ENCODE assay signal across 8 cellular contexts in the genomic region with DNA sequence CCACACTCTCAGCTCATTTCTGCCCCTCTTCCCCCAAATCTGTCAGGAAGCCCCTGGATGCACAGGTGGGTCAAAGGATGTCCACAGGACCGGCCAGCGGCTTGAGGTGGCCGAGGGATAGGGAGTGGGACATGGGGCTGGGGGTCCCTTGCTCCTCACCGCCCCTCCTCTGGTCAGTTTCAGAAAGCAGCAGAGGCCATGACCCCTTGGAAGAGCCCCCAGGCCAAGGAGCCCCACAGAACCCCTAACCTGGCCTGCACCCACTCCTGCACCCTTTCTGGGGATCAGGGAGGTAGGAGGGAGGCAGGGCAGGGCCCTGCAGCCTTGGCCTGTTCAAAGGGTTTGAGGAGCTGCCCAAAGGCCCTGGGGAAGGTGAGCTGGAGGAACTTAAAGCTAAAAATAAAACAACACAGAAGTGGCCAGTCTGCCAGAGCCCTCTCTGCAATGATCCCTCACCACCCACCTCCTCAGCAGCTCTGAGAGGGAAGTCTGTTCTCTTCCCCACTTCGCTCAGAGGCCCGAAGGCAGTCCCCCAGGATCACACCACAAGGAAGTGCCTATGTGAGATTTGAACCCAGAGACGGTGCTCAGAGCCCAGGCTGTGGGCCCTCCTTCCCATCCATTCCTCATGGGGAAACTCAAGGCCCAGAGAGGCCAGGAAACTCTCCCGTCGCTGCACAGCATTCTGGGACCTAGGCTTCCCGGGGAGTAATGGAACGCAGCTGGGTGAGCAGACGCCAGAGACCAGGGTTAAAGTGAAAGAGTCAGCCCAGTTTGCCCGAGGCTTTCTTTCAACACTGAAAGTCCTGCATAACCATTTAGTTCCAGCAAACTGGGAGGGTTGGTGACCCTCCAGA. TPM values are rescaled to one million over a fixed set of nuclear protein-coding genes. Genes with fewer than 3 reads are reported as not detected.
DNase-seq lines count a peak whose midpoint lies in the region; ATAC-seq and TF ChIP-seq lines count a peak whose summit lies in the region.

No MANE protein-coding gene starts in this region.

- H3K27me3 Mint-ChIP-seq in activated B cell treated with CpG ODN at 0.5 μM for 24 hours: no peaks in the 10 kb centered on the region

- TF ChIP-seq CTCF in activated B cell treated with CpG ODN at 0.5 μM for 24 hours (IDR thresholded peaks at IDR 0.05): no peak
- TF ChIP-seq CTCF in fibroblast of villous mesenchyme (IDR thresholded peaks at IDR 0.05; ENCODE audit: insufficient read depth, low read depth, low read length): no peak
- no peak for TF ChIP-seq CTCF in GM10248 (IDR thresholded peaks at IDR 0.05; ENCODE audit: control extremely low read depth, extremely low read depth, low read depth, missing control alignments)

- peaks cover 9% of the 10 kb centered on the region for H3K36me3 Mint-ChIP-seq in activated B cell treated with CpG ODN at 0.5 μM for 24 hours (ENCODE audit: low read depth)

- H3K4me1 Mint-ChIP-seq in activated B cell treated with CpG ODN at 0.5 μM for 24 hours: peaks cover 36% of the 10 kb centered on the region

- DNase-seq in GM03348 (ENCODE audit: low spot score) (peak; percentile 68), activated B cell treated with CpG ODN at 0.5 μM for 24 hours (no peak), fibroblast of villous mesenchyme (ENCODE audit: low read depth) (peak; percentile 59), skeletal muscle cell (ENCODE audit: low read depth) (no peak), occipital lobe (lab: John Stamatoyannopoulos, UW) (no peak), NCI-H2107 (lab: John Stamatoyannopoulos, UW) (no peak), GM10248 (ENCODE audit: extremely low spot score) (no peak)

- H3K9me3 Mint-ChIP-seq in activated B cell treated with CpG ODN at 0.5 μM for 24 hours: peaks cover 9% of the 10 kb centered on the region

- H3K27ac Mint-ChIP-seq in activated B cell treated with CpG ODN at 0.5 μM for 24 hours: peak overlapping the region; percentile 41

- POLR2A ChIA-PET in activated B cell treated with CpG ODN at 0.5 μM for 24 hours (lab: Charles Lee): interaction anchor here (0.5 to 2.8 kb wide), 7 partner anchors 8 to 119 kb away, joined by 3 to 9 read pairs (median 3); partner anchors contain the start of genes CDK9 and TOR2A
- POLR2A ChIA-PET in GM10248 (lab: Yijun Ruan, JAX): interaction anchor here (1.2 kb wide), 1 partner anchor 50 kb away, joined by 3 read pairs; no protein-coding TSS in a partner anchor

- H3K4me3 ChIP-seq in fibroblast of villous mesenchyme (ENCODE audit: low read depth, low read length) (peak overlapping the region; percentile 75), skeletal muscle cell (ENCODE audit: low read depth, low read length) (peak overlapping the region; percentile 73)

- CTCF ChIA-PET in activated B cell treated with CpG ODN at 0.5 μM for 24 hours (lab: Charles Lee) (interaction anchor here (1.3 to 1.4 kb wide), 2 partner anchors 16 to 67 kb away, joined by 3 to 10 read pairs; no protein-coding TSS in a partner anchor), GM10248 (lab: Yijun Ruan, JAX) (interaction anchor here (1.1 to 3.1 kb wide), 11 partner anchors 9 to 119 kb away, joined by 3 to 18 read pairs (median 4); partner anchors contain the start of genes CDK9, ST6GALNAC4 and TOR2A)

- peak overlapping the region; percentile 82 for H3K4me3 Mint-ChIP-seq in activated B cell treated with CpG ODN at 0.5 μM for 24 hours

- intact Hi-C loops in activated B cell treated with CpG ODN at 0.5 μM for 24 hours (cut with micrococcal nuclease): no loop called here

- ATAC-seq in activated B cell treated with CpG ODN at 0.5 μM for 24 hours (ENCODE audit: low read depth) (peak; percentile 35), HG03135 (IDR thresholded peaks at IDR 0.05; ENCODE audit: unreplicated experiment) (no peak)

RNA-seq across cellular contexts. Expression of gene ENG, which starts 0.9 kb away (rescaled TPM):
- 4.8 and 6.1 TPM in 2 replicates for total RNA-seq in activated B cell treated with CpG ODN at 0.5 μM for 24 hours
- total RNA-seq in fibroblast of villous mesenchyme: 25.8 and 30.7 TPM in 2 replicates
- total RNA-seq in occipital lobe: 0.16 TPM

RNA-seq across cellular contexts. Expression of gene AK1, which starts 23.9 kb away (rescaled TPM):
- total RNA-seq in activated B cell treated with CpG ODN at 0.5 μM for 24 hours (6.9 and 8.1 TPM in 2 replicates), fibroblast of villous mesenchyme (37.1 and 43.8 TPM in 2 replicates), occipital lobe (28.4 TPM)

RNA-seq across cellular contexts. Expression of gene ST6GALNAC6, which starts 45.9 kb away (rescaled TPM):
- total RNA-seq in activated B cell treated with CpG ODN at 0.5 μM for 24 hours (39.9 and 47.5 TPM in 2 replicates), fibroblast of villous mesenchyme (39.9 and 44.0 TPM in 2 replicates), occipital lobe (31.8 TPM)

RNA-seq across cellular contexts. Expression of gene FPGS, which starts 50.9 kb away (rescaled TPM):
- 105 and 135 TPM in 2 replicates for total RNA-seq in activated B cell treated with CpG ODN at 0.5 μM for 24 hours
- total RNA-seq in fibroblast of villous mesenchyme: 77.7 and 93.7 TPM in 2 replicates
- total RNA-seq in occipital lobe: 18.1 TPM

Comparison
In these comparisons a context has a peak if more than half of its experiments do, and no peak if none do; other contexts are left out.
1. DNase-seq: peak in GM03348 (single experiment) and fibroblast of villous mesenchyme (single experiment); none in activated B cell treated with CpG ODN at 0.5 μM for 24 hours (single experiment), skeletal muscle cell (single experiment), occipital lobe (single experiment), NCI-H2107 (single experiment) and GM10248 (single experiment).